In genomic region chr12:3563966-3564365, GRCh38 we compare ENCODE assay signal across 24 cellular contexts.
"Had no signal": no experiment of that assay in that cellular context is flagged by ENCODE, and none has a peak within 500 bp of the region (broad histone marks: within the 10 kb centered on the region; RNA-seq: fewer than 3 reads in every experiment).

No MANE protein-coding gene starts in this region.

- H3K4me3 ChIP-seq: left lung, lung, mucosa of descending colon, ovary, right atrium auricular region, right lobe of liver, skin epidermis, stomach, testis, thyroid gland, uterus had no signal

- H3K27me3 ChIP-seq: ovary, right atrium auricular region, right lobe of liver, testis, thyroid gland, uterus had no signal

- H3K9me3 ChIP-seq: left lung, mucosa of descending colon, ovary, right atrium auricular region, right lobe of liver, stomach, testis, thyroid gland, uterus had no signal

- H3K27ac ChIP-seq: left lung, ovary, right atrium auricular region, right lobe of liver, skin epidermis, stomach, testis, thyroid gland, uterus had no signal

- H3K36me3 ChIP-seq: left lung, ovary, right atrium auricular region, right lobe of liver, stomach, thyroid gland, uterus had no signal

- H3K4me1 ChIP-seq: left lung, right atrium auricular region, right lobe of liver, stomach, testis, uterus had no signal

- DNase-seq: hypothalamus; immature natural killer cell; kidney; left colon; left lung; mesendoderm; midbrain; mucosa of descending colon; naive thymus-derived CD4-positive, alpha-beta T cell; ovary; right lobe of liver; stimulated activated CD4-positive, alpha-beta T cell treated with anti-CD3 and anti-CD28 coated beads, Interleukin-12 subunit alpha, Interleukin-12 subunit beta, amount 100 ng/mL, for 4 hours; stimulated activated CD4-positive, alpha-beta T cell treated with anti-CD3 and anti-CD28 coated beads, Interleukin-15, amount 100 ng/mL, for 24 hours; stimulated activated CD4-positive, alpha-beta T cell treated with anti-CD3 and anti-CD28 coated beads, Interleukin-2, amount 100 ng/mL, for 24 hours; stimulated activated CD4-positive, alpha-beta T cell treated with anti-CD3 and anti-CD28 coated beads, Interleukin-4, amount 100 ng/mL, for 1 hour; stimulated activated naive B cell treated with anti-CD40 and anti-IgM and Interleukin-4, amounts not matched to agents 10 μg/mL and 1 μg/mL and 100 μg/mL, for 72 hours; stimulated activated naive CD8-positive, alpha-beta T cell treated with anti-CD3 and anti-CD28 coated beads, Interleukin-15, Interleukin-2, amounts not matched to agents 100 U/mL and 50 U/mL, for 24 hours; stomach; testis; thyroid gland; uterus had no signal
